ENCODE assay signal across 21 cellular contexts in the genomic region with DNA sequence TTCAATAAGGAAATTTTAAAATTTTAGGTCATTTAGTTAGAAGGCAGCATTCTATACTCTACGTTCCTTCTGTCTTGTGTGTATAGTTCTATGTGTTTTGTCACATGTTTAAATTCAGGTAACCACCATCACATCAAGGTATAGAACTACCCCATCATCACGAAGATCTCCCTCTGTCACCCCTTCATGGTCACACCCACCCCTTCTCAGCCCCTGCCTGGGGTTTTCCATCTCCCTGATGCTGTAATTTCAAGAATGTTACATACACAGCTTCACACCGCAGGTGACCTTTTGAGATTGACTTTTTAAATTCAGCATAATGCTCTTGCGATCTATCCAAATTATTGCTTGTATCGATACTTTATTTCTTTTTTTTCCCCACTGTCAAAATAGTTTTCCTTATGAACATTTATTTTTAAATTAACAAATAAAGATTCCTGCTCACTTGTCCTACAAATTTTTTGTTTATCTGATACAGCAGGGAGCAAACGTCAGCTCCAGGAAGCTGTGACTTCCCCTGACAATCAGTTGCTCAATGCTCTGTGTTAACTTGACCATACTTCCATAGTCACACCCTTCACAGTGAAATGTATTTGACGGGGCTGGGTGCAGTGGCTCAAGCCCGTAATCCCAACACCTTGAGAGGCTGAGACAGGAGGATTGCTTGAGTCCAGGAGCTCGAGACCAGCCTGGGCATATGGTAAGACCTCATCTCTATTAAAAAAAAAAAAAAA. TPM values are rescaled to one million over a fixed set of nuclear protein-coding genes. Genes with fewer than 3 reads are reported as not detected.
DNase-seq lines count a peak whose midpoint lies in the region; ATAC-seq and TF ChIP-seq lines count a peak whose summit lies in the region.
"Had no signal": no experiment of that assay in that cellular context is flagged by ENCODE, and none has a peak within 500 bp of the region (broad histone marks: within the 10 kb centered on the region; RNA-seq: fewer than 3 reads in every experiment).

No MANE protein-coding gene starts in this region.

- TF ChIP-seq POLR2A in breast epithelium (IDR thresholded peaks at IDR 0.05) = no peak

- no peak for ATAC-seq in GM21723 (IDR thresholded peaks at IDR 0.05; ENCODE audit: unreplicated experiment)

- TF ChIP-seq CTCF in CD14-positive monocyte (IDR thresholded peaks at IDR 0.05) (no peak), endothelial cell (IDR thresholded peaks at IDR 0.05; ENCODE audit: unreplicated experiment) (no peak), breast epithelium (IDR thresholded peaks at IDR 0.05) (no peak)

- intact Hi-C loops in CD14-positive monocyte (cut with micrococcal nuclease) = no loop called here
- intact Hi-C loops in breast epithelium (cut with DNase I; ENCODE audit: low total_unique reads) = no loop called here

- peaks cover 16% of the 10 kb centered on the region; the same call in 1 of the 2 replicates for H3K4me1 ChIP-seq in BLaER1
- H3K4me1 ChIP-seq in breast epithelium = no peaks in the 10 kb centered on the region
- H3K4me1 ChIP-seq: BE2C, HAP-1, neural progenitor cell, SJCRH30, transverse colon had no signal

- H3K36me3 Mint-ChIP-seq in CD14-positive monocyte = no peaks in the 10 kb centered on the region
- H3K36me3 Mint-ChIP-seq in endothelial cell (ENCODE audit: low read depth, unreplicated experiment) = no peaks in the 10 kb centered on the region
- H3K36me3 Mint-ChIP-seq: neural progenitor cell had no signal

- H3K4me3 Mint-ChIP-seq in CD14-positive monocyte = peak overlapping the region in 1 of 2 donors; percentile 40
- H3K4me3 Mint-ChIP-seq in endothelial cell (ENCODE audit: unreplicated experiment) = no peak overlapping the region
- H3K4me3 Mint-ChIP-seq: neural progenitor cell had no signal

- H3K27ac ChIP-seq in BLaER1 (no peak overlapping the region), breast epithelium (no peak overlapping the region)
- H3K27ac ChIP-seq: neural progenitor cell, SJCRH30, transverse colon had no signal

- H3K27me3 ChIP-seq in BLaER1 = no peaks in the 10 kb centered on the region
- no peaks in the 10 kb centered on the region for H3K27me3 ChIP-seq in breast epithelium
- H3K27me3 ChIP-seq: neural progenitor cell, SJCRH30, transverse colon had no signal

- H3K4me3 ChIP-seq in BLaER1 (no peak overlapping the region), breast epithelium (no peak overlapping the region)
- H3K4me3 ChIP-seq: HAP-1, neural progenitor cell, SJCRH30, transverse colon had no signal

- 0 out of 2 replicates have a peak overlapping the region, but pooled peaks have one; percentile 17 for H3K4me2 ChIP-seq in BLaER1
- H3K4me2 ChIP-seq: neural progenitor cell had no signal

- DNase-seq in CD14-positive monocyte (ENCODE audit: low spot score) (no peak), NOMO-1 treated with dmso at 0.1 percent for 144 hours (lab: John Stamatoyannopoulos, UW; ENCODE audit: unreplicated experiment) (peak; percentile 7), endothelial cell (ENCODE audit: low spot score) (no peak), NCI-H510A (lab: John Stamatoyannopoulos, UW) (no peak), NCI-H524 (lab: John Stamatoyannopoulos, UW) (no peak), breast epithelium (ENCODE audit: low spot score in 2 of 2) (no peak)
- DNase-seq: activated gamma-delta T cell; aorta; BE2C; head of caudate nucleus; SJCRH30; stimulated activated CD4-positive, alpha-beta T cell treated with anti-CD3 and anti-CD28 coated beads, Interleukin-12 subunit alpha, Interleukin-12 subunit beta, amount 100 ng/mL, for 4 hours; stimulated activated naive CD4-positive, alpha-beta T cell; T-helper 9 cell; transverse colon had no signal

- no peaks in the 10 kb centered on the region for H4K20me1 ChIP-seq in BLaER1

- H3K36me3 ChIP-seq in BLaER1 (no peaks in the 10 kb centered on the region), breast epithelium (no peaks in the 10 kb centered on the region)
- H3K36me3 ChIP-seq: BE2C, HAP-1, neural progenitor cell, SJCRH30, transverse colon had no signal

- H3K27ac Mint-ChIP-seq in CD14-positive monocyte (peak overlapping the region in 4 of 7 donors; percentile 28 to 83 (median 54)), endothelial cell (ENCODE audit: unreplicated experiment) (peak overlapping the region; percentile 53)
- H3K27ac Mint-ChIP-seq: neural progenitor cell had no signal

- H3K27me3 Mint-ChIP-seq in CD14-positive monocyte (ENCODE audit: low read depth in 3 of 3) (peaks cover 0 to 7% (median 0%) of the 10 kb centered on the region in 3 donors), endothelial cell (ENCODE audit: unreplicated experiment) (peaks cover 2% of the 10 kb centered on the region)

- H3K9me3 ChIP-seq in BLaER1 = peaks cover 12% of the 10 kb centered on the region; the same call in 1 of the 2 replicates
- H3K9me3 ChIP-seq in breast epithelium = no peaks in the 10 kb centered on the region
- H3K9me3 ChIP-seq: BE2C, HAP-1, SJCRH30, transverse colon had no signal

- H3K4me1 Mint-ChIP-seq in CD14-positive monocyte = peaks cover 26% of the 10 kb centered on the region
- peaks cover 25% of the 10 kb centered on the region for H3K4me1 Mint-ChIP-seq in endothelial cell (ENCODE audit: unreplicated experiment)

- no peak overlapping the region for H3K9ac ChIP-seq in BLaER1
- H3K9ac ChIP-seq: neural progenitor cell had no signal

- H3K9me3 Mint-ChIP-seq in CD14-positive monocyte (peaks cover 3 to 10% (median 4%) of the 10 kb centered on the region in 7 donors), endothelial cell (ENCODE audit: unreplicated experiment) (no peaks in the 10 kb centered on the region)

RNA-seq across cellular contexts. Expression of a gene that starts 10.2 kb away (rescaled TPM):
- under 1 TPM; 0.13 to 0.50 TPM for polyA plus RNA-seq in CD14-positive monocyte
- 0.59 TPM for total RNA-seq in endothelial cell (ENCODE audit: unreplicated experiment)
- total RNA-seq in breast epithelium = under 1 TPM in 2 of 3 donors, not detected in 1; 0.15 to 0.16 TPM
- total RNA-seq: activated CD8-positive, alpha-beta memory T cell treated with anti-CD3 and anti-CD28 coated beads for 36 hours; chondrocyte; SJCRH30 had no signal

RNA-seq across cellular contexts. Expression of a gene that starts 48.1 kb away (rescaled TPM):
- polyA plus RNA-seq in CD14-positive monocyte = 1 to 10 TPM; 4.1 to 7.1 TPM
- 30.2 TPM for total RNA-seq in endothelial cell (ENCODE audit: unreplicated experiment)
- 10 to 100 TPM; 18.6 to 49.6 (median 35.4) TPM for total RNA-seq in breast epithelium
